Comparison of ENCODE assay signal across 8 cellular contexts in the genomic region with DNA sequence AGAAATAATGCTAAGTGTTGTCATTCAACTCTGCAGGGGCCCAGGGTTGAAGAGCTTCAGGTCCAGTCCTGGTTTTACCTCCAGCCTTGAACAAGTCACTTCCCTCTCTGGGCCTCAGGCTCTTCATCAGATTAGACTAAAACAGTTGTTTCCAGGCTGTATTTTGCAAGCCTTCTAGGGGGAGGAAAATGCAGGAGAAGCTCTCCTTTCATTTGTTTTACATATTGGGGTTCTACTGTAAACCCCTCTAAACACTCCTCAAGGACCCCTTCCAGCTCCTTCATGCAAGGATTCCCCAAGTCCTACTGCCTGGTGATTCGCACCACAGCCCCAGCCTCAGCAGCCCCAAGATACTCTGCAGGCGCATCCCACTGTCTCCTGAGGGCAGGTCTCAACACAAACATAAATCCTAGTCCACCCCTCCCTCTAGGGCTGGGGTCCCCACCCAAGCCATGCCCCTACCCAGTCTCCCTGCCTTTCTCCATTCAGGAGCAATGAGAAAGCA. TPM values are rescaled to one million over a fixed set of nuclear protein-coding genes. Genes with fewer than 3 reads are reported as not detected.
DNase-seq lines count a peak whose midpoint lies in the region; ATAC-seq and TF ChIP-seq lines count a peak whose summit lies in the region.

No MANE protein-coding gene starts in this region.

- H3K23ac ChIP-seq in mesenchymal stem cell (ENCODE audit: low read length in 2 of 2) = no peak overlapping the region

- peak; percentile 3 for DNase-seq in DMS53 treated with DMSO at 0.1 percent for 48 hours (lab: John Stamatoyannopoulos, UW; ENCODE audit: unreplicated experiment)
- DNase-seq in LHCN-M2 (ENCODE audit: low read depth) = peak; percentile 56
- DNase-seq in astrocyte of the spinal cord (ENCODE audit: low read depth, low spot score) = peak; percentile 27
- DNase-seq in mesenchymal stem cell = peak; percentile 83
- DNase-seq in NCI-H146 treated with DMSO at 0.1 percent for 48 hours (lab: John Stamatoyannopoulos, UW; ENCODE audit: unreplicated experiment) = no peak
- DNase-seq in HPDE6-E6E7 (ENCODE audit: extremely low spot score) = no peak
- DNase-seq in T1000 (lab: John Stamatoyannopoulos, UW) = no peak

- in situ Hi-C loops in astrocyte of the spinal cord (cut with HindIII; ENCODE audit: low sequenced_read_pairs) = no loop called here

- peak overlapping the region; percentile 27 to 77 for H3K4ac ChIP-seq in mesenchymal stem cell (ENCODE audit: low read depth in 1 of 2, low read length in 2 of 2)

- no peak overlapping the region for H2AFZ ChIP-seq in mesenchymal stem cell (ENCODE audit: low read depth, low read length)

- H3K14ac ChIP-seq in mesenchymal stem cell (ENCODE audit: low read length in 2 of 2) = no peak overlapping the region

- H3K9me3 ChIP-seq in mesenchymal stem cell (ENCODE audit: control insufficient read depth, low read length) = no peaks in the 10 kb centered on the region

- no peaks in the 10 kb centered on the region for H3K36me3 ChIP-seq in mesenchymal stem cell (ENCODE audit: control insufficient read depth in 1 of 2, insufficient read depth in 2 of 2, low read depth in 1 of 2, low read length in 2 of 2)

- no peak overlapping the region for H2AK5ac ChIP-seq in mesenchymal stem cell (ENCODE audit: low read length, severe bottlenecking)

- ATAC-seq in HG03159 (IDR thresholded peaks at IDR 0.05; ENCODE audit: unreplicated experiment) = no peak

- H2BK12ac ChIP-seq in mesenchymal stem cell (ENCODE audit: low read length in 2 of 2) = peak overlapping the region; percentile 33 to 65

- no peak for TF ChIP-seq CTCF in astrocyte of the spinal cord (IDR thresholded peaks at IDR 0.05; ENCODE audit: low read depth, low read length)

- H3K27me3 ChIP-seq in mesenchymal stem cell (ENCODE audit: control insufficient read depth in 1 of 2, insufficient read depth in 1 of 2, low read length in 2 of 2) = peaks cover 49% of the 10 kb centered on the region in 2 experiments

- no peak overlapping the region for H3K4me3 ChIP-seq in astrocyte of the spinal cord (ENCODE audit: low read depth, low read length)
- H3K4me3 ChIP-seq in mesenchymal stem cell (ENCODE audit: insufficient read depth in 1 of 2, low read depth in 1 of 2, low read length in 2 of 2) = no peak overlapping the region

- H2BK15ac ChIP-seq in mesenchymal stem cell (ENCODE audit: low read depth, poor library complexity, severe bottlenecking) = no peak overlapping the region

- H3K4me2 ChIP-seq in mesenchymal stem cell (ENCODE audit: low read length, poor library complexity, severe bottlenecking) = no peak overlapping the region

- H3K79me1 ChIP-seq in mesenchymal stem cell (replicated peaks; ENCODE audit: low read length, poor library complexity, severe bottlenecking) = no peaks in the 10 kb centered on the region

- no peak overlapping the region for H3K9ac ChIP-seq in mesenchymal stem cell (ENCODE audit: low read length)

- no peak overlapping the region for H2BK5ac ChIP-seq in mesenchymal stem cell (ENCODE audit: low read depth, low read length, poor library complexity, severe bottlenecking)

- peak overlapping the region; percentile 87 for H4K91ac ChIP-seq in mesenchymal stem cell (ENCODE audit: low read length)

- WGBS in mesenchymal stem cell = 49% methylated on average over 2 of the region's 2 CpGs

- peaks cover 2% of the 10 kb centered on the region for H3K4me1 ChIP-seq in mesenchymal stem cell (ENCODE audit: control insufficient read depth, insufficient read depth, low read depth, low read length)

- peak overlapping the region; percentile 67 to 92 for H3K18ac ChIP-seq in mesenchymal stem cell (ENCODE audit: low read depth in 1 of 2, low read length in 2 of 2)

- H4K8ac ChIP-seq in mesenchymal stem cell (ENCODE audit: low read length) = peak overlapping the region; percentile 91

- peak overlapping the region; percentile 87 for H2BK120ac ChIP-seq in mesenchymal stem cell (ENCODE audit: low read depth, low read length)

- no peak overlapping the region for H3K27ac ChIP-seq in mesenchymal stem cell (ENCODE audit: low read length, poor library complexity, severe bottlenecking)

RNA-seq across cellular contexts. Expression of a gene that starts 2.7 kb away (rescaled TPM):
- not detected in 2 replicates for total RNA-seq in LHCN-M2 (2014; rRNA removed)
- polyA plus RNA-seq in LHCN-M2 (2012) = not detected
- not detected for polyA plus RNA-seq in mesenchymal stem cell (2013, experiment 1 of 2)
- polyA plus RNA-seq in mesenchymal stem cell (2013, experiment 2 of 2) = not detected

RNA-seq across cellular contexts. Expression of a gene that starts 25.9 kb away (rescaled TPM):
- not detected in 2 replicates for total RNA-seq in LHCN-M2 (2014; rRNA removed)
- 0.02 TPM for polyA plus RNA-seq in LHCN-M2 (2012)
- polyA plus RNA-seq in mesenchymal stem cell (2013, experiment 1 of 2) = 0.04 TPM
- polyA plus RNA-seq in mesenchymal stem cell (2013, experiment 2 of 2) = 0.03 TPM

Comparison
In these comparisons a context has a peak if more than half of its experiments do, and no peak if none do; other contexts are left out.
1. DNase-seq: peak in DMS53 treated with DMSO at 0.1 percent for 48 hours (single experiment), LHCN-M2 (single experiment), astrocyte of the spinal cord (single experiment) and mesenchymal stem cell (single experiment); none in NCI-H146 treated with DMSO at 0.1 percent for 48 hours (single experiment), HPDE6-E6E7 (single experiment) and T1000 (single experiment).